In genomic region chr14:62844546-62844945, GRCh38 we compare ENCODE assay signal across 35 cellular contexts.
"Had no signal": no experiment of that assay in that cellular context is flagged by ENCODE, and none has a peak within 500 bp of the region (broad histone marks: within the 10 kb centered on the region; RNA-seq: fewer than 3 reads in every experiment).

No MANE protein-coding gene starts in this region.

- H3K36me3 ChIP-seq: MG63 had no signal

- H3K4me3 ChIP-seq: MG63 had no signal

- H3K27ac ChIP-seq: KMS-11 had no signal

- H3K4me2 ChIP-seq: KMS-11 had no signal

- H3K9me3 ChIP-seq: MG63 had no signal

- H3K9ac ChIP-seq: KMS-11 had no signal

- H3K27me3 ChIP-seq: MG63 had no signal

- DNase-seq: Karpas-422, Kasumi-1, MG63, MM.1S, MV-4-11, NCI-H1048, NCI-H1092, NCI-H1092 treated with DMSO at 0.1 percent for 48 hours, NCI-H1105, NCI-H1105 treated with DMSO at 0.1 percent for 48 hours, NCI-H1417, NCI-H1417 treated with DMSO at 0.1 percent for 48 hours, NCI-H1436, NCI-H1436 treated with DMSO at 0.1 percent for 48 hours, NCI-H146, NCI-H1694, NCI-H1694 treated with DMSO at 0.1 percent for 48 hours, NCI-H187, NCI-H187 treated with DMSO at 0.1 percent for 48 hours, NCI-H1930, NCI-H2029, NCI-H2029 treated with DMSO at 0.1 percent for 48 hours, NCI-H2081, NCI-H2081 treated with DMSO at 0.1 percent for 48 hours, NCI-H2107, NCI-H2171, NCI-H2171 treated with DMSO at 0.1 percent for 48 hours, NCI-H2227 treated with DMSO at 0.1 percent for 48 hours, NCI-H226, NCI-H345, NCI-H446, NCI-H446 treated with DMSO at 0.1 percent for 48 hours, NCI-H510A, NCI-H510A treated with DMSO at 0.1 percent for 48 hours had no signal
